ENCODE assay signal across 8 cellular contexts in genomic region chr1:178094752-178095645, GRCh38. TPM values are rescaled to one million over a fixed set of nuclear protein-coding genes. Genes with fewer than 3 reads are reported as not detected.
A peak's percentile ranks its signal among the peaks of the same experiment; 100 is the strongest.
DNase-seq lines count a peak whose midpoint lies in the region; ATAC-seq, FAIRE-seq and TF ChIP-seq lines count a peak whose summit lies in the region.

No MANE protein-coding gene starts in this region.

- H3K27ac Mint-ChIP-seq in WTC11 = no peak overlapping the region

- CTCF ChIA-PET in WTC11 (lab: Charles Lee) = interaction anchor here (0.7 to 2.5 kb wide), 8 partner anchors 19 to 406 kb away, joined by 3 to 18 read pairs (median 5); no protein-coding TSS in a partner anchor

- no peak for ATAC-seq in WTC11
- no peak for ATAC-seq in GM18861 (IDR thresholded peaks at IDR 0.05; ENCODE audit: unreplicated experiment)

- POLR2A ChIA-PET in WTC11 (lab: Charles Lee) = interaction anchor here (1.5 kb wide), 1 partner anchor 27 kb away, joined by 3 read pairs; no protein-coding TSS in a partner anchor

- no peaks in the 10 kb centered on the region for H3K9me3 ChIP-seq in kidney (ENCODE audit: control insufficient read depth in 1 of 2, low read length in 2 of 2)

- peaks cover 5 to 15% of the 10 kb centered on the region in 2 donors for H3K4me1 ChIP-seq in kidney (ENCODE audit: control insufficient read depth in 1 of 2, insufficient read depth in 1 of 2, low read depth in 1 of 2, low read length in 2 of 2)

- peaks cover 6% of the 10 kb centered on the region; the same call in 1 of the 2 replicates for H3K9me3 Mint-ChIP-seq in WTC11

- peaks cover 45% of the 10 kb centered on the region for H3K4me1 Mint-ChIP-seq in WTC11

- TF ChIP-seq CTCF in WTC11 (IDR thresholded peaks at IDR 0.05) (no peak), kidney (IDR thresholded peaks at IDR 0.05; ENCODE audit: borderline replicate concordance, extremely low read depth, insufficient read depth) (no peak)

- peak; percentile 64 for DNase-seq in NCI-H82 (lab: John Stamatoyannopoulos, UW)
- DNase-seq in NCI-H82 treated with DMSO at 0.1 percent for 48 hours (lab: John Stamatoyannopoulos, UW; ENCODE audit: unreplicated experiment) = no peak
- DNase-seq in WTC11 (ENCODE audit: low spot score) = no peak
- no peak for DNase-seq in kidney
- DNase-seq in Ammon's horn (ENCODE audit: low spot score) = no peak
- DNase-seq in urothelium cell line (ENCODE audit: low spot score) = no peak

- intact Hi-C loops in kidney (cut with DNase I) = no loop called here

- H3K36me3 ChIP-seq in kidney (ENCODE audit: control insufficient read depth in 1 of 2, insufficient read depth in 2 of 2, low read length in 2 of 2) = no peaks in the 10 kb centered on the region

- peak overlapping the region; percentile 85 to 88 for H3K9ac ChIP-seq in kidney (ENCODE audit: low read length in 2 of 2)

- no peaks in the 10 kb centered on the region for H3K27me3 Mint-ChIP-seq in WTC11 (ENCODE audit: low read depth)

- peak overlapping the region; percentile 90 to 91 for H3K27ac ChIP-seq in kidney (ENCODE audit: low read depth in 2 of 2, low read length in 2 of 2)
- peak overlapping the region; percentile 69 for H3K27ac ChIP-seq in temporal lobe (ENCODE audit: low read depth, low read length)

- H3K36me3 Mint-ChIP-seq in WTC11 = peaks cover 6% of the 10 kb centered on the region; the same call in 1 of the 2 replicates

- H3K4me3 ChIP-seq in kidney (ENCODE audit: low read length in 2 of 2) = peak overlapping the region; percentile 93 to 97

- no peak for FAIRE-seq in kidney (lab: Jason Lieb, UNC)
- FAIRE-seq in urothelium cell line (lab: Jason Lieb, UNC) = no peak

- H3K4me3 Mint-ChIP-seq in WTC11 = peak overlapping the region; percentile 81

TF ChIP-seq in WTC11, 78 proteins besides CTCF, POLR2A, EP300 and RAD21:
- TF ChIP-seq USF2 (CRISPR knock-in tag; IDR thresholded peaks at IDR 0.05) (peak; percentile 49; the same call in 1 of the 2 replicates), ZNF219 (CRISPR knock-in tag; IDR thresholded peaks at IDR 0.05; ENCODE audit: borderline replicate concordance) (0 out of 2 replicates have a peak, but pooled peaks have one; percentile 1)
- TF ChIP-seq, protein P1, sequence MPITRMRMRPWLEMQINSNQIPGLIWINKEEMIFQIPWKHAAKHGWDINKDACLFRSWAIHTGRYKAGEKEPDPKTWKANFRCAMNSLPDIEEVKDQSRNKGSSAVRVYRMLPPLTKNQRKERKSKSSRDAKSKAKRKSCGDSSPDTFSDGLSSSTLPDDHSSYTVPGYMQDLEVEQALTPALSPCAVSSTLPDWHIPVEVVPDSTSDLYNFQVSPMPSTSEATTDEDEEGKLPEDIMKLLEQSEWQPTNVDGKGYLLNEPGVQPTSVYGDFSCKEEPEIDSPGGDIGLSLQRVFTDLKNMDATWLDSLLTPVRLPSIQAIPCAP (CRISPR knock-in tag; IDR thresholded peaks at IDR 0.05) = no peak

RNA-seq across cellular contexts. Expression of gene RASAL2, which starts 1.1 kb away (rescaled TPM):
- 25.7 to 29.5 TPM (median 27.5 TPM) in 3 replicates for total RNA-seq in WTC11 (2021)
- total RNA-seq in kidney = 26.5 TPM
- 2.2 TPM for polyA plus RNA-seq in kidney (ENCODE audit: insufficient read depth, low read depth, low replicate concordance)
- total RNA-seq in temporal lobe = 28.8 TPM
